ENCODE assay signal across 8 cellular contexts in genomic region chr22:42553475-42554361, GRCh38. TPM values are rescaled to one million over a fixed set of nuclear protein-coding genes. Genes with fewer than 3 reads are reported as not detected.
DNase-seq lines count a peak whose midpoint lies in the region; ATAC-seq and TF ChIP-seq lines count a peak whose summit lies in the region.

SERHL2 (plus strand) TSS chr22:42553956; CDS start chr22:42554021, 65 bp downstream.

- no peaks in the 10 kb centered on the region for H3K27me3 ChIP-seq in Peyer's patch

- ATAC-seq in HG03280 (IDR thresholded peaks at IDR 0.05; ENCODE audit: unreplicated experiment): peak; percentile 56
- peak; percentile 98 for ATAC-seq in natural killer cell treated with Interleukin-12 subunit alpha and Interleukin-12 subunit beta and Interleukin-15 and Interleukin-18, amount 100 ng/mL, for 72 hours
- peak; percentile 88 to 93 for ATAC-seq in stimulated activated naive B cell treated with anti-CD40 and anti-IgM and Interleukin-4, amounts not matched to agents 10 μg/mL and 1 μg/mL and 100 μg/mL, for 72 hours (replicated peaks)

- H3K9me3 Mint-ChIP-seq in activated T-helper 2 cell treated with anti-CD3 and anti-CD28 coated beads, Interferon-gamma antibody, Interleukin-2, Interleukin-4, amounts not matched to agents 10 μg/mL and 5 μg/mL and 100 μg/mL, durations not matched to agents 14 hours and 24 hours and 36 hours: no peaks in the 10 kb centered on the region
- no peaks in the 10 kb centered on the region for H3K9me3 Mint-ChIP-seq in natural killer cell treated with Interleukin-12 subunit alpha and Interleukin-12 subunit beta and Interleukin-15 and Interleukin-18, amount 100 ng/mL, for 72 hours
- H3K9me3 Mint-ChIP-seq in stimulated activated naive B cell treated with anti-CD40 and anti-IgM and Interleukin-4, amounts not matched to agents 10 μg/mL and 1 μg/mL and 100 μg/mL, for 72 hours: no peaks in the 10 kb centered on the region

- H3K27me3 Mint-ChIP-seq in activated T-helper 2 cell treated with anti-CD3 and anti-CD28 coated beads, Interferon-gamma antibody, Interleukin-2, Interleukin-4, amounts not matched to agents 10 μg/mL and 5 μg/mL and 100 μg/mL, durations not matched to agents 14 hours and 24 hours and 36 hours (ENCODE audit: low read depth): no peaks in the 10 kb centered on the region
- no peaks in the 10 kb centered on the region for H3K27me3 Mint-ChIP-seq in natural killer cell treated with Interleukin-12 subunit alpha and Interleukin-12 subunit beta and Interleukin-15 and Interleukin-18, amount 100 ng/mL, for 72 hours
- H3K27me3 Mint-ChIP-seq in stimulated activated naive B cell treated with anti-CD40 and anti-IgM and Interleukin-4, amounts not matched to agents 10 μg/mL and 1 μg/mL and 100 μg/mL, for 72 hours: no peaks in the 10 kb centered on the region

- H3K4me3 ChIP-seq in Peyer's patch (peak within 1 kb of the TSS; percentile 50 to 67 (median 58)), fibroblast of pulmonary artery (replicated peaks; ENCODE audit: low read depth, low read length) (peak within 1 kb of the TSS; percentile 61)

- no peaks in the 10 kb centered on the region for H3K9me3 ChIP-seq in Peyer's patch

- peak; percentile 23 to 64 for TF ChIP-seq POLR2A in Peyer's patch (IDR thresholded peaks at IDR 0.05)

- H3K27ac ChIP-seq in Peyer's patch: peak within 1 kb of the TSS in 3 of 4 donors; percentile 14 to 74 (median 70)

- H3K27ac Mint-ChIP-seq in activated T-helper 2 cell treated with anti-CD3 and anti-CD28 coated beads, Interferon-gamma antibody, Interleukin-2, Interleukin-4, amounts not matched to agents 10 μg/mL and 5 μg/mL and 100 μg/mL, durations not matched to agents 14 hours and 24 hours and 36 hours: peak within 1 kb of the TSS; percentile 55
- no peak within 1 kb of the TSS for H3K27ac Mint-ChIP-seq in natural killer cell treated with Interleukin-12 subunit alpha and Interleukin-12 subunit beta and Interleukin-15 and Interleukin-18, amount 100 ng/mL, for 72 hours
- peak within 1 kb of the TSS; percentile 76 for H3K27ac Mint-ChIP-seq in stimulated activated naive B cell treated with anti-CD40 and anti-IgM and Interleukin-4, amounts not matched to agents 10 μg/mL and 1 μg/mL and 100 μg/mL, for 72 hours

- TF ChIP-seq CTCF in Peyer's patch (IDR thresholded peaks at IDR 0.05) (no peak), fibroblast of pulmonary artery (IDR thresholded peaks at IDR 0.05; ENCODE audit: low read length, missing control alignments) (no peak)

- intact Hi-C loops in activated T-helper 2 cell treated with anti-CD3 and anti-CD28 coated beads, Interferon-gamma antibody, Interleukin-2, Interleukin-4, amounts not matched to agents 10 μg/mL and 5 μg/mL and 100 μg/mL, durations not matched to agents 14 hours and 24 hours and 36 hours (cut with micrococcal nuclease): loop anchor here (2.0 kb wide), 1 partner anchor 45 kb away; no protein-coding TSS in a partner anchor

- no peaks in the 10 kb centered on the region for H3K36me3 Mint-ChIP-seq in activated T-helper 2 cell treated with anti-CD3 and anti-CD28 coated beads, Interferon-gamma antibody, Interleukin-2, Interleukin-4, amounts not matched to agents 10 μg/mL and 5 μg/mL and 100 μg/mL, durations not matched to agents 14 hours and 24 hours and 36 hours (ENCODE audit: low read depth)
- no peaks in the 10 kb centered on the region for H3K36me3 Mint-ChIP-seq in natural killer cell treated with Interleukin-12 subunit alpha and Interleukin-12 subunit beta and Interleukin-15 and Interleukin-18, amount 100 ng/mL, for 72 hours
- H3K36me3 Mint-ChIP-seq in stimulated activated naive B cell treated with anti-CD40 and anti-IgM and Interleukin-4, amounts not matched to agents 10 μg/mL and 1 μg/mL and 100 μg/mL, for 72 hours: no peaks in the 10 kb centered on the region

- peak within 1 kb of the TSS; percentile 81 for H3K4me3 Mint-ChIP-seq in activated T-helper 2 cell treated with anti-CD3 and anti-CD28 coated beads, Interferon-gamma antibody, Interleukin-2, Interleukin-4, amounts not matched to agents 10 μg/mL and 5 μg/mL and 100 μg/mL, durations not matched to agents 14 hours and 24 hours and 36 hours (ENCODE audit: low read depth)
- H3K4me3 Mint-ChIP-seq in natural killer cell treated with Interleukin-12 subunit alpha and Interleukin-12 subunit beta and Interleukin-15 and Interleukin-18, amount 100 ng/mL, for 72 hours: peak within 1 kb of the TSS; percentile 54
- H3K4me3 Mint-ChIP-seq in stimulated activated naive B cell treated with anti-CD40 and anti-IgM and Interleukin-4, amounts not matched to agents 10 μg/mL and 1 μg/mL and 100 μg/mL, for 72 hours: peak within 1 kb of the TSS; percentile 84 to 88

- H3K36me3 ChIP-seq in Peyer's patch: no peaks in the 10 kb centered on the region

- DNase-seq in DMS153 (lab: John Stamatoyannopoulos, UW) (peak; percentile 48), DMS153 treated with DMSO at 0.1 percent for 48 hours (lab: John Stamatoyannopoulos, UW; ENCODE audit: unreplicated experiment) (no peak), Peyer's patch (peak; percentile 93 to 96 (median 94)), fibroblast of pulmonary artery (ENCODE audit: low read depth) (peak; percentile 71)
- DNase-seq in activated T-helper 2 cell treated with anti-CD3 and anti-CD28 coated beads, Interferon-gamma antibody, Interleukin-2, Interleukin-4, amounts not matched to agents 10 μg/mL and 5 μg/mL and 100 μg/mL, durations not matched to agents 14 hours and 24 hours and 36 hours (ENCODE audit: low spot score): peak; percentile 86
- DNase-seq in natural killer cell treated with Interleukin-12 subunit alpha and Interleukin-12 subunit beta and Interleukin-15 and Interleukin-18, amount 100 ng/mL, for 72 hours (ENCODE audit: low spot score): peak; percentile 87
- peak; percentile 76 for DNase-seq in stimulated activated naive B cell treated with anti-CD40 and anti-IgM and Interleukin-4, amounts not matched to agents 10 μg/mL and 1 μg/mL and 100 μg/mL, for 72 hours

- H3K4me1 ChIP-seq in Peyer's patch: peaks cover 0 to 12% (median 9%) of the 10 kb centered on the region in 4 donors

- H3K4me1 Mint-ChIP-seq in activated T-helper 2 cell treated with anti-CD3 and anti-CD28 coated beads, Interferon-gamma antibody, Interleukin-2, Interleukin-4, amounts not matched to agents 10 μg/mL and 5 μg/mL and 100 μg/mL, durations not matched to agents 14 hours and 24 hours and 36 hours (ENCODE audit: low read depth): peaks cover 12% of the 10 kb centered on the region
- H3K4me1 Mint-ChIP-seq in natural killer cell treated with Interleukin-12 subunit alpha and Interleukin-12 subunit beta and Interleukin-15 and Interleukin-18, amount 100 ng/mL, for 72 hours (ENCODE audit: low read depth in 2 of 2): peaks cover 4 to 6% of the 10 kb centered on the region in 2 donors
- peaks cover 28 to 45% of the 10 kb centered on the region in 2 donors for H3K4me1 Mint-ChIP-seq in stimulated activated naive B cell treated with anti-CD40 and anti-IgM and Interleukin-4, amounts not matched to agents 10 μg/mL and 1 μg/mL and 100 μg/mL, for 72 hours

RNA-seq across cellular contexts. Expression of gene SERHL2, which starts in this region (rescaled TPM):
- 10 to 100 TPM in 1 of 4 donors, 1 to 10 TPM in 2, not detected in 1; 1.7 to 11.6 (median 3.2) TPM for total RNA-seq in Peyer's patch
- total RNA-seq in activated T-helper 2 cell treated with anti-CD3 and anti-CD28 coated beads, Interferon-gamma antibody, Interleukin-2, Interleukin-4, amounts not matched to agents 10 μg/mL and 5 μg/mL and 100 μg/mL, durations not matched to agents 14 hours and 24 hours and 36 hours: 1.8 and 2.2 TPM in 2 replicates
- not detected for total RNA-seq in natural killer cell treated with Interleukin-12 subunit alpha and Interleukin-12 subunit beta and Interleukin-15 and Interleukin-18, amount 100 ng/mL, for 72 hours

Comparison
In these comparisons a context has a peak if more than half of its experiments do, and no peak if none do; other contexts are left out.
1. Peak in DNase-seq and ATAC-seq in natural killer cell treated with Interleukin-12 subunit alpha and Interleukin-12 subunit beta and Interleukin-15 and Interleukin-18, amount 100 ng/mL, for 72 hours; RNA of the gene not detected or under 1 TPM.
2. H3K27ac Mint-ChIP-seq: peak in activated T-helper 2 cell treated with anti-CD3 and anti-CD28 coated beads, Interferon-gamma antibody, Interleukin-2, Interleukin-4, amounts not matched to agents 10 μg/mL and 5 μg/mL and 100 μg/mL, durations not matched to agents 14 hours and 24 hours and 36 hours (single experiment) and stimulated activated naive B cell treated with anti-CD40 and anti-IgM and Interleukin-4, amounts not matched to agents 10 μg/mL and 1 μg/mL and 100 μg/mL, for 72 hours (single experiment); none in natural killer cell treated with Interleukin-12 subunit alpha and Interleukin-12 subunit beta and Interleukin-15 and Interleukin-18, amount 100 ng/mL, for 72 hours (0 of 2).
3. Peak in every context shown above with its lines, with median percentiles within 50 percentile points of each other: ATAC-seq and H3K4me3 Mint-ChIP-seq.